10 cellular contexts compared by ENCODE assay signal in the genomic region with DNA sequence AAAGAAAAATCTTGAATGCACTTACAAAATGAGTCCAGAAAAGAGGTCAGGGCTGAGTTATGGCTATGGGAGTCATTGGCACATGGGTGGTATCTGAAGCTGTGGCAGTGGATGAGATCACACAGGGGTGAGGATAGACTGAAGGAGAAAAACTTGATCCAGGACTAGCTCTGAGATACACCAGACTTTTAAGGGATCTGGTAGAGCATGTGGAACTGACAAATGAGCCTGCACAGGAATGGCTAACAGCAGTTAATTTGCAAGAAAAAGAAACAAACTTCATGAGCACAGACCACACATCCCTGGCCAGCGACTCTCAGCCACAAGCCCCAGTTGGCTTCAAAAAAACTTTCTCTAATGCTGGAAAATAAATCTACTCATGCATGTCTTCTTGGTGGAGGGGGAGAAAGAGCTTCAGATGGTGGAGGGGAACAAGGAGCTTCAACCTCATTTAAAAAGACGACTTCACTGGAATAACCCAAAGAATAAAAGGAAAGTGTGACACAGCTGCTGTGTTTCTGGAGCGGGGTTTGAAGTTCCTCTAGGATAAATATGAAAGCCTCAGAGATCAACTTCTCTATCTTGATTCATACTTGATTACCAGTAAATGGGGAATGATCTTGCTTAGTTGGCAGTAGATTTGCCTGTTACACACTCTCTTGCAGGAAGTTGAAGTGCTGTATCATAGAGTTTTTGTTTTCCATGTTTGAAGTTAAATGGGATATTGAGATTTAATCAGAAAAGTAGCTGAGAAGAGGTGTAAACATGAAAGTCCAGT. TPM values are rescaled to one million over a fixed set of nuclear protein-coding genes. Genes with fewer than 3 reads are reported as not detected.
DNase-seq lines count a peak whose midpoint lies in the region; ATAC-seq and TF ChIP-seq lines count a peak whose summit lies in the region.
"Had no signal": no experiment of that assay in that cellular context is flagged by ENCODE, and none has a peak within 500 bp of the region (broad histone marks: within the 10 kb centered on the region; RNA-seq: fewer than 3 reads in every experiment).

No MANE protein-coding gene starts in this region.

- H3K27me3 ChIP-seq in SU-DHL-6 (ENCODE audit: low read length): no peaks in the 10 kb centered on the region
- no peaks in the 10 kb centered on the region for H3K27me3 ChIP-seq in gastroesophageal sphincter
- H3K27me3 ChIP-seq in stomach: no peaks in the 10 kb centered on the region

- intact Hi-C loops in stomach (cut with DNase I; ENCODE audit: low total_unique reads) (no loop called here), lower leg skin (cut with DNase I; ENCODE audit: low total_unique reads) (no loop called here)

- H3K4me1 ChIP-seq in gastroesophageal sphincter (peaks cover 14 to 72% (median 16%) of the 10 kb centered on the region in 3 donors), stomach (peaks cover 19 to 82% (median 52%) of the 10 kb centered on the region in 4 donors)

- no peaks in the 10 kb centered on the region for H3K9me2 ChIP-seq in SU-DHL-6 (replicated peaks; ENCODE audit: insufficient read depth, low read length)

- H3K9me3 ChIP-seq in SU-DHL-6 (ENCODE audit: insufficient read depth, low read length) (no peaks in the 10 kb centered on the region), gastroesophageal sphincter (no peaks in the 10 kb centered on the region), stomach (no peaks in the 10 kb centered on the region)

- peak overlapping the region; percentile 19 for H3K4me2 ChIP-seq in SU-DHL-6 (ENCODE audit: low read depth, low read length, poor library complexity, severe bottlenecking)

- H3K4me3 ChIP-seq in SU-DHL-6 (ENCODE audit: insufficient read depth, low read length, poor library complexity, severe bottlenecking) (no peak overlapping the region), gastroesophageal sphincter (no peak overlapping the region), stomach (no peak overlapping the region), lower leg skin (ENCODE audit: low read depth, poor library complexity, severe bottlenecking) (no peak overlapping the region)

- H2AFZ ChIP-seq in SU-DHL-6 (ENCODE audit: low read depth, low read length, severe bottlenecking): no peak overlapping the region

- H3F3A ChIP-seq in SU-DHL-6 (ENCODE audit: insufficient read depth): peaks cover 24% of the 10 kb centered on the region

- no peak overlapping the region for H3K4me3 Mint-ChIP-seq in glutamatergic neuron (ENCODE audit: unreplicated experiment)

- H3K27ac ChIP-seq in SU-DHL-6 (ENCODE audit: low read depth, low read length) (peak overlapping the region; percentile 27; the same call in 1 of the 2 replicates), gastroesophageal sphincter (peak overlapping the region; percentile 5 to 75 (median 64)), stomach (peak overlapping the region in 4 of 5 donors; percentile 26 to 73 (median 66))

- ATAC-seq in GM18909 (IDR thresholded peaks at IDR 0.05; ENCODE audit: poor library complexity, unreplicated experiment): peak; percentile 29
- ATAC-seq in gastroesophageal sphincter: peak; percentile 25
- no peak for ATAC-seq in HG03175 (IDR thresholded peaks at IDR 0.05; ENCODE audit: unreplicated experiment)

- peaks cover 31% of the 10 kb centered on the region for H3K36me3 ChIP-seq in SU-DHL-6 (ENCODE audit: low read length)
- H3K36me3 ChIP-seq in gastroesophageal sphincter: no peaks in the 10 kb centered on the region
- peaks cover 0 to 7% (median 6%) of the 10 kb centered on the region in 4 donors for H3K36me3 ChIP-seq in stomach

- peaks cover 99% of the 10 kb centered on the region for H3K79me2 ChIP-seq in SU-DHL-6 (ENCODE audit: insufficient read depth, low read length)

- WGBS in gastroesophageal sphincter (ENCODE audit: low coverage in 1 of 2), 2 donors: 15 to 32% methylated on average over 2 to 3 of the region's 3 CpGs
- 23 to 53% (median 35%) methylated on average over 3 of the region's 3 CpGs for WGBS in stomach, 5 donors
- WGBS in lower leg skin, 2 donors: 49 to 55% methylated on average over 3 of the region's 3 CpGs

- TF ChIP-seq CTCF in SU-DHL-6 (IDR thresholded peaks at IDR 0.05; ENCODE audit: insufficient read depth, low read length, poor library complexity, severe bottlenecking): no peak
- no peak for TF ChIP-seq CTCF in gastroesophageal sphincter (IDR thresholded peaks at IDR 0.05)
- no peak for TF ChIP-seq CTCF in stomach (IDR thresholded peaks at IDR 0.05)
- no peak for TF ChIP-seq CTCF in glutamatergic neuron (IDR thresholded peaks at IDR 0.05; ENCODE audit: partially characterized antibody, unreplicated experiment)
- TF ChIP-seq CTCF in lower leg skin (IDR thresholded peaks at IDR 0.05): no peak

- TF ChIP-seq EP300 in gastroesophageal sphincter (IDR thresholded peaks at IDR 0.05): no peak
- no peak for TF ChIP-seq EP300 in stomach (IDR thresholded peaks at IDR 0.05)

- no peak overlapping the region for H3K27ac Mint-ChIP-seq in glutamatergic neuron (ENCODE audit: unreplicated experiment)

- peaks cover 3% of the 10 kb centered on the region for H3K4me1 Mint-ChIP-seq in glutamatergic neuron (ENCODE audit: low read depth, unreplicated experiment)

- DNase-seq in stomach (no peak), glutamatergic neuron (no peak), lower leg skin (ENCODE audit: low spot score in 2 of 2) (no peak)
- DNase-seq: caudate nucleus, kidney glomerular epithelial cell, NCI-H2081 treated with DMSO at 0.1 percent for 48 hours had no signal

- peaks cover 43% of the 10 kb centered on the region for H4K20me1 ChIP-seq in SU-DHL-6 (ENCODE audit: low read depth, low read length)

- H3K27me3 Mint-ChIP-seq in glutamatergic neuron (ENCODE audit: unreplicated experiment): no peaks in the 10 kb centered on the region

- no peak overlapping the region for H3K9ac ChIP-seq in SU-DHL-6 (ENCODE audit: low read length)

- no peaks in the 10 kb centered on the region for H3K36me3 Mint-ChIP-seq in glutamatergic neuron (ENCODE audit: unreplicated experiment)

- H3K9me3 Mint-ChIP-seq in glutamatergic neuron (ENCODE audit: unreplicated experiment): no peaks in the 10 kb centered on the region

- TF ChIP-seq POLR2A in gastroesophageal sphincter (IDR thresholded peaks at IDR 0.05): no peak
- TF ChIP-seq POLR2A in stomach (IDR thresholded peaks at IDR 0.05): no peak
- TF ChIP-seq POLR2A in lower leg skin (IDR thresholded peaks at IDR 0.05): no peak

RNA-seq across cellular contexts. Expression of gene TNFAIP8, which starts 33.7 kb away (rescaled TPM):
- total RNA-seq in gastroesophageal sphincter (10 to 100 TPM; 25.4 to 76.7 (median 31.6) TPM), stomach (10 to 100 TPM in 3 of 5 donors, 1 to 10 TPM in 2; 1.2 to 37.1 (median 10.7) TPM), glutamatergic neuron (ENCODE audit: unreplicated experiment) (2.5 TPM), lower leg skin (10 to 100 TPM; 52.0 to 61.2 (median 54.7) TPM)
- polyA plus RNA-seq in stomach: 10 to 100 TPM in 2 of 3 donors, 1 to 10 TPM in 1; 9.6 to 18.4 (median 14.9) TPM
